9 cellular contexts compared by ENCODE assay signal in the genomic region with DNA sequence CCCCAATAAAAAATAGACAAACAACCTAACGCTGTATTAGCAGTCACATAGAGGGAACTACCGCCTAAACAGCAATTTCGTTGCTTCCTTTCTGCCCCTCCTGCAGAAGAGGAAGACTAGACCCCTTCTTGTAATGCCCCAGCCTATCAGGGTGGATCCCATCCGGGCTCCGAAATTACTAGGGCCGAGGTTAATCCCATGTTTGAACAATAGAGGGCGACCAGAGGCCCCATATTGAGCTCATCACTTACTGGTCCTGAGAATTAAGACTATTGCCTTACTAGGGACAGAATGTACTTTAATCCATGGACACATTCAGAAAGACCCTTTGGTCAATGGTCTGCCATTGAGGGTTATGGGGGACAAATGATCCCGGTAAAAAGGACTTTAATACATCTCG. TPM values are rescaled to one million over a fixed set of nuclear protein-coding genes. Genes with fewer than 3 reads are reported as not detected.
DNase-seq lines count a peak whose midpoint lies in the region; ATAC-seq and TF ChIP-seq lines count a peak whose summit lies in the region.
"Had no signal": no experiment of that assay in that cellular context is flagged by ENCODE, and none has a peak within 500 bp of the region (broad histone marks: within the 10 kb centered on the region; RNA-seq: fewer than 3 reads in every experiment).

No MANE protein-coding gene starts in this region.

- no peaks in the 10 kb centered on the region for H3K9me3 ChIP-seq in aorta (ENCODE audit: control insufficient read depth, low read length)

- POLR2A ChIA-PET in AG04449 (lab: Yijun Ruan, JAX), result interaction anchor here (1.0 kb wide), 1 partner anchor 412 kb away, joined by 3 read pairs; no protein-coding TSS in a partner anchor

- H3K27ac ChIP-seq in aorta (ENCODE audit: low read depth in 1 of 2, low read length in 2 of 2), result no peak overlapping the region

- no peaks in the 10 kb centered on the region for H3K27me3 ChIP-seq in aorta (ENCODE audit: control insufficient read depth in 1 of 2, insufficient read depth in 2 of 2, low read length in 1 of 2)

- in situ Hi-C loops in GM13977 (cut with MboI; ENCODE audit: low pct_unique_long_range_greater_than_20kb, low sequenced_read_pairs, unreplicated experiment), result loop anchor here (25.0 kb wide), 1 partner anchor 404 kb away; a partner anchor contains a TSS

- H3K4me3 ChIP-seq in AG04449 (ENCODE audit: low read depth, low read length), result no peak overlapping the region
- H3K4me3 ChIP-seq in WI38 (ENCODE audit: low read depth, low read length), result no peak overlapping the region
- no peak overlapping the region for H3K4me3 ChIP-seq in aorta (ENCODE audit: low read length in 2 of 2)

- H3K4me1 ChIP-seq in aorta (ENCODE audit: control insufficient read depth in 1 of 2, insufficient read depth in 2 of 2, low read length in 2 of 2), result no peaks in the 10 kb centered on the region

- CTCF ChIA-PET in AG04449 (lab: Yijun Ruan, JAX), result interaction anchor here (1.0 to 8.2 kb wide), 6 partner anchors 10 to 465 kb away, joined by 3 to 84 read pairs (median 3); no protein-coding TSS in a partner anchor

- no peaks in the 10 kb centered on the region for H3K36me3 ChIP-seq in aorta (ENCODE audit: control insufficient read depth in 1 of 2, insufficient read depth in 2 of 2, low read length in 1 of 2)

- intact Hi-C loops in aorta (cut with DNase I), result no loop called here

- ATAC-seq in left lobe of liver (peak; percentile 84), aorta (ENCODE audit: low FRiP score) (no peak)

- DNase-seq in AG04449 (ENCODE audit: low read depth, low spot score), result no peak
- peak; percentile 54 for DNase-seq in GM13977 (ENCODE audit: low spot score)
- peak; percentile 53 for DNase-seq in M059J (ENCODE audit: low read depth)
- DNase-seq in central memory CD4-positive, alpha-beta T cell, result peak; percentile 36
- peak; percentile 42 for DNase-seq in left lobe of liver (ENCODE audit: low spot score)
- DNase-seq in stimulated activated CD8-positive, alpha-beta memory T cell treated with anti-CD3 and anti-CD28 coated beads, Interleukin-15, amount 100 ng/mL, for 1 hour (ENCODE audit: low read depth), result peak; percentile 11
- no peak for DNase-seq in aorta

- TF ChIP-seq CTCF in AG04449 (IDR thresholded peaks at IDR 0.05; ENCODE audit: insufficient read depth, low read length, missing control alignments) (peak; percentile 40), GM13977 (IDR thresholded peaks at IDR 0.05; ENCODE audit: extremely low read depth, insufficient read depth, missing control alignments) (peak; percentile 51), WI38 (IDR thresholded peaks at IDR 0.05; ENCODE audit: low read depth, low read length) (peak; percentile 44; the same call in 1 of the 2 replicates)

- WGBS in aorta, 2 donors, result 14 to 16% methylated on average over 9 of the region's 9 CpGs

RNA-seq across cellular contexts. Expression of a gene that starts 11.8 kb away (rescaled TPM):
- 3.0 and 3.2 TPM in 2 replicates for total RNA-seq in M059J (2014; rRNA removed; shearing (Covaris generic))
- total RNA-seq in left lobe of liver (1.1 TPM), aorta (1 to 10 TPM; 4.4 to 7.7 TPM)
- 1 to 10 TPM; 4.8 to 5.0 TPM for polyA plus RNA-seq in aorta

RNA-seq across cellular contexts. Expression of a gene that starts 47.2 kb away (rescaled TPM):
- total RNA-seq in M059J (2014; rRNA removed; shearing (Covaris generic)), result not detected in 2 replicates
- total RNA-seq in left lobe of liver, result not detected
- not detected for total RNA-seq in aorta
- not detected for polyA plus RNA-seq in aorta
- total RNA-seq: lower leg skin had no signal

Comparison
In these comparisons a context has a peak if more than half of its experiments do, and no peak if none do; other contexts are left out.
1. DNase-seq: peak in GM13977 (single experiment), M059J (single experiment), central memory CD4-positive, alpha-beta T cell (single experiment), left lobe of liver (single experiment) and stimulated activated CD8-positive, alpha-beta memory T cell treated with anti-CD3 and anti-CD28 coated beads, Interleukin-15, amount 100 ng/mL, for 1 hour (single experiment); none in AG04449 (single experiment) and aorta (0 of 2).
2. Peak in every context shown above with its lines, with median percentiles within 50 percentile points of each other: CTCF ChIP-seq.